Comparison of ENCODE assay signal across 1 cellular context in the genomic region with DNA sequence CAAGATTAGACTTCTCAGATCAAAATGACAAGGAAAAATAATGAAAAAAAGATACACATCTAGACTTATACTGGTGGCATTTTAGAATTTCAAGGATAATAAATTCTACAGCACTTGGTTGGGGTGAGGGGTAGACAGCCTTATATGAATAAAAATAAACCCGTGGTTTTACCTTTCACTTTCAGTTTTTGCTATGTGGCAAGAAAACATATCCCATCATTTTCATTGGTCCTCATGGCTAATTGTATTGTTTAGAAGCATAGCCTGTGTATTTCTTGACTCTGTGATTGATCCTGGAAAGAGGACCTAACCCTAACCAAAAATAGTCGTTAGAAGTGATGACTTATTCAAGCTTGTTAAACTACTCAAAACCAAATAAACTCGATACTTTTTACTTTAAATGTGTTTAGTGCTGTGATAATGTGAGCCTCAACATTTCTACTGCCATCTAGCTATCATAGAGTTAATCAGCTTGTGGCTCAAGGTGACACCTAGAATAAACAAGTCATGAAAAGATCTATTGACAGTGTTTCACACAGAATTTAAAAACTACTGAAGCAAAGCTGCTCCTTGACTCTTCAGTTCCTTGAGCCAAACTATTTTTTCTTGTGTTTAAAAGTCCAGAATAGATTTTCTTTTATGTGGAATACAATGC.
TF ChIP-seq lines count a peak whose summit lies in the region.

No MANE protein-coding gene starts in this region.

TF ChIP-seq in GM12878, 131 proteins besides CTCF, POLR2A, EP300 and RAD21:
- TF ChIP-seq, protein P1, sequence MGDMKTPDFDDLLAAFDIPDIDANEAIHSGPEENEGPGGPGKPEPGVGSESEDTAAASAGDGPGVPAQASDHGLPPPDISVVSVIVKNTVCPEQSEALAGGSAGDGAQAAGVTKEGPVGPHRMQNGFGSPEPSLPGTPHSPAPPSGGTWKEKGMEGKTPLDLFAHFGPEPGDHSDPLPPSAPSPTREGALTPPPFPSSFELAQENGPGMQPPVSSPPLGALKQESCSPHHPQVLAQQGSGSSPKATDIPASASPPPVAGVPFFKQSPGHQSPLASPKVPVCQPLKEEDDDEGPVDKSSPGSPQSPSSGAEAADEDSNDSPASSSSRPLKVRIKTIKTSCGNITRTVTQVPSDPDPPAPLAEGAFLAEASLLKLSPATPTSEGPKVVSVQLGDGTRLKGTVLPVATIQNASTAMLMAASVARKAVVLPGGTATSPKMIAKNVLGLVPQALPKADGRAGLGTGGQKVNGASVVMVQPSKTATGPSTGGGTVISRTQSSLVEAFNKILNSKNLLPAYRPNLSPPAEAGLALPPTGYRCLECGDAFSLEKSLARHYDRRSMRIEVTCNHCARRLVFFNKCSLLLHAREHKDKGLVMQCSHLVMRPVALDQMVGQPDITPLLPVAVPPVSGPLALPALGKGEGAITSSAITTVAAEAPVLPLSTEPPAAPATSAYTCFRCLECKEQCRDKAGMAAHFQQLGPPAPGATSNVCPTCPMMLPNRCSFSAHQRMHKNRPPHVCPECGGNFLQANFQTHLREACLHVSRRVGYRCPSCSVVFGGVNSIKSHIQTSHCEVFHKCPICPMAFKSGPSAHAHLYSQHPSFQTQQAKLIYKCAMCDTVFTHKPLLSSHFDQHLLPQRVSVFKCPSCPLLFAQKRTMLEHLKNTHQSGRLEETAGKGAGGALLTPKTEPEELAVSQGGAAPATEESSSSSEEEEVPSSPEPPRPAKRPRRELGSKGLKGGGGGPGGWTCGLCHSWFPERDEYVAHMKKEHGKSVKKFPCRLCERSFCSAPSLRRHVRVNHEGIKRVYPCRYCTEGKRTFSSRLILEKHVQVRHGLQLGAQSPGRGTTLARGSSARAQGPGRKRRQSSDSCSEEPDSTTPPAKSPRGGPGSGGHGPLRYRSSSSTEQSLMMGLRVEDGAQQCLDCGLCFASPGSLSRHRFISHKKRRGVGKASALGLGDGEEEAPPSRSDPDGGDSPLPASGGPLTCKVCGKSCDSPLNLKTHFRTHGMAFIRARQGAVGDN (IDR thresholded peaks at IDR 0.05): no peak
- TF ChIP-seq MYB (IDR thresholded peaks at IDR 0.05; ENCODE audit: borderline replicate concordance, low read depth, low read length) (no peak), NR2F1 (conservative IDR thresholded peaks at IDR 0.05) (no peak), NFYA (IDR thresholded peaks at IDR 0.05; ENCODE audit: borderline replicate concordance, low read depth, low read length) (no peak)
TF ChIP-seq in GM12878: peak in this region for 0.
